23 cellular contexts compared by ENCODE assay signal in genomic region chr6:100801036-100801435, GRCh38.
"Had no signal": no experiment of that assay in that cellular context is flagged by ENCODE, and none has a peak within 500 bp of the region (broad histone marks: within the 10 kb centered on the region; RNA-seq: fewer than 3 reads in every experiment).

No MANE protein-coding gene starts in this region.

- H3K27me3 ChIP-seq: esophagus squamous epithelium, ovary, sigmoid colon, testis, tibial artery had no signal

- H3K9me3 Mint-ChIP-seq: effector memory CD8-positive, alpha-beta T cell; memory B cell; natural killer cell; stimulated activated memory B cell treated with anti-CD40 and anti-IgM and Interleukin-4, amounts not matched to agents 10 μg/mL and 1 μg/mL and 100 μg/mL, for 72 hours; type B pancreatic cell had no signal

- H3K9me3 ChIP-seq: esophagus squamous epithelium, ovary, psoas muscle, sigmoid colon, testis, tibial artery had no signal

- H3K27ac ChIP-seq: esophagus squamous epithelium, ovary, psoas muscle, sigmoid colon, testis, tibial artery had no signal

- ATAC-seq: effector memory CD8-positive, alpha-beta T cell; left lobe of liver; natural killer cell; psoas muscle; right cardiac atrium; stimulated activated memory B cell treated with anti-CD40 and anti-IgM and Interleukin-4, amounts not matched to agents 10 μg/mL and 1 μg/mL and 100 μg/mL, for 72 hours; stimulated activated naive CD8-positive, alpha-beta T cell treated with anti-CD3 and anti-CD28 coated beads, Interleukin-15, Interleukin-2, amounts not matched to agents 100 U/mL and 50 U/mL, for 24 hours had no signal

- H3K27ac Mint-ChIP-seq: natural killer cell; stimulated activated memory B cell treated with anti-CD40 and anti-IgM and Interleukin-4, amounts not matched to agents 10 μg/mL and 1 μg/mL and 100 μg/mL, for 72 hours; type B pancreatic cell had no signal

- H3K36me3 ChIP-seq: ovary had no signal

- H3K4me3 ChIP-seq: esophagus squamous epithelium, lung, ovary, psoas muscle, sigmoid colon, testis, tibial artery had no signal

- H3K4me3 Mint-ChIP-seq: effector memory CD8-positive, alpha-beta T cell; memory B cell; natural killer cell; stimulated activated memory B cell treated with anti-CD40 and anti-IgM and Interleukin-4, amounts not matched to agents 10 μg/mL and 1 μg/mL and 100 μg/mL, for 72 hours; type B pancreatic cell had no signal

- DNase-seq: cortex of kidney; effector memory CD8-positive, alpha-beta T cell; erythroblast; esophagus squamous epithelium; kidney; natural killer cell; occipital lobe; ovary; posterior cingulate gyrus; psoas muscle; right cardiac atrium; sigmoid colon; stimulated activated CD4-positive, alpha-beta T cell treated with anti-CD3 and anti-CD28 coated beads, Interleukin-2, amount 100 ng/mL, for 24 hours; stimulated activated CD4-positive, alpha-beta T cell treated with anti-CD3 and anti-CD28 coated beads, Interleukin-4, amount 100 ng/mL, for 24 hours; stimulated activated naive CD8-positive, alpha-beta T cell treated with anti-CD3 and anti-CD28 coated beads, Interleukin-15, Interleukin-2, amounts not matched to agents 100 U/mL and 50 U/mL, for 24 hours; substantia nigra; testis; tibial artery had no signal

- H3K27me3 Mint-ChIP-seq: effector memory CD8-positive, alpha-beta T cell; memory B cell; stimulated activated memory B cell treated with anti-CD40 and anti-IgM and Interleukin-4, amounts not matched to agents 10 μg/mL and 1 μg/mL and 100 μg/mL, for 72 hours; type B pancreatic cell had no signal

- H3K4me1 Mint-ChIP-seq: stimulated activated memory B cell treated with anti-CD40 and anti-IgM and Interleukin-4, amounts not matched to agents 10 μg/mL and 1 μg/mL and 100 μg/mL, for 72 hours had no signal

- H3K4me1 ChIP-seq: psoas muscle, sigmoid colon, testis, tibial artery had no signal
